24 cellular contexts compared by ENCODE assay signal in genomic region chr1:239882967-239883366, GRCh38.
DNase-seq lines count a peak whose midpoint lies in the region; ATAC-seq and TF ChIP-seq lines count a peak whose summit lies in the region.
"Had no signal": no experiment of that assay in that cellular context is flagged by ENCODE, and none has a peak within 500 bp of the region (broad histone marks: within the 10 kb centered on the region; RNA-seq: fewer than 3 reads in every experiment).

No MANE protein-coding gene starts in this region.

- no peak overlapping the region for H2AFZ ChIP-seq in PC-3 (ENCODE audit: low read length)

- H3K4me2 ChIP-seq in PC-3 (ENCODE audit: low read length) = no peak overlapping the region
- H3K4me2 ChIP-seq: A549, BLaER1 had no signal

- BruUV-seq in PC-3 (replicated peaks; lab: Mats Ljungman, UMichigan) = no TSS peak

- H3K4me3 Mint-ChIP-seq in CD8-positive, alpha-beta T cell = no peak overlapping the region
- H3K4me3 Mint-ChIP-seq: CD4-positive, alpha-beta T cell; CD8-positive, alpha-beta memory T cell had no signal

- no peaks in the 10 kb centered on the region for H3K4me1 Mint-ChIP-seq in CD8-positive, alpha-beta T cell (ENCODE audit: low read depth)
- H3K4me1 Mint-ChIP-seq: CD8-positive, alpha-beta memory T cell had no signal

- H3K9ac ChIP-seq in PC-3 (ENCODE audit: low read length) = no peak overlapping the region
- H3K9ac ChIP-seq: BLaER1 had no signal

- no peaks in the 10 kb centered on the region for H3K9me3 Mint-ChIP-seq in CD8-positive, alpha-beta T cell
- H3K9me3 Mint-ChIP-seq: CD4-positive, alpha-beta T cell; CD8-positive, alpha-beta memory T cell had no signal

- no peak for TF ChIP-seq CTCF in C4-2B (conservative IDR thresholded peaks at IDR 0.05)
- no peak for TF ChIP-seq CTCF in PC-3 (conservative IDR thresholded peaks at IDR 0.05; ENCODE audit: low read depth, low read length)
- TF ChIP-seq CTCF in esophagus muscularis mucosa (IDR thresholded peaks at IDR 0.05) = no peak
- TF ChIP-seq CTCF in brain microvascular endothelial cell (IDR thresholded peaks at IDR 0.05; ENCODE audit: low read depth, low read length, missing control alignments) = no peak
- no peak for TF ChIP-seq CTCF in CD8-positive, alpha-beta T cell (IDR thresholded peaks at IDR 0.05)

- H3K79me2 ChIP-seq in PC-3 (ENCODE audit: low read length) = no peaks in the 10 kb centered on the region

- WGBS in esophagus muscularis mucosa = 94% methylated on average over 4 of the region's 4 CpGs

- ATAC-seq in PC-3 = no peak
- no peak for ATAC-seq in CD8-positive, alpha-beta T cell
- ATAC-seq: A549, GM12878 had no signal

- TF ChIP-seq POLR2A in esophagus muscularis mucosa (IDR thresholded peaks at IDR 0.05; ENCODE audit: low read depth) = no peak

- H3K27me3 ChIP-seq in PC-3 (ENCODE audit: low read length) = no peaks in the 10 kb centered on the region
- H3K27me3 ChIP-seq in esophagus muscularis mucosa = no peaks in the 10 kb centered on the region
- no peaks in the 10 kb centered on the region for H3K27me3 ChIP-seq in brain microvascular endothelial cell (replicated peaks)
- no peaks in the 10 kb centered on the region for H3K27me3 ChIP-seq in CD8-positive, alpha-beta T cell (ENCODE audit: insufficient read depth, low read length)
- H3K27me3 ChIP-seq: BE2C, BLaER1 had no signal

- H3K36me3 ChIP-seq in PC-3 (ENCODE audit: low read depth, low read length) = no peaks in the 10 kb centered on the region
- H3K36me3 ChIP-seq in esophagus muscularis mucosa = no peaks in the 10 kb centered on the region
- no peaks in the 10 kb centered on the region for H3K36me3 ChIP-seq in brain microvascular endothelial cell (replicated peaks)
- no peaks in the 10 kb centered on the region for H3K36me3 ChIP-seq in CD8-positive, alpha-beta T cell (ENCODE audit: insufficient read depth, low read length)
- H3K36me3 ChIP-seq: BE2C, BLaER1 had no signal

- no peaks in the 10 kb centered on the region for H3K36me3 Mint-ChIP-seq in CD8-positive, alpha-beta T cell
- H3K36me3 Mint-ChIP-seq: CD8-positive, alpha-beta memory T cell had no signal

- DNase-seq in NCI-H2227 (lab: John Stamatoyannopoulos, UW; ENCODE audit: unreplicated experiment) = peak; percentile 51
- DNase-seq in PC-3 = peak; percentile 53
- DNase-seq in esophagus muscularis mucosa (ENCODE audit: extremely low spot score) = peak; percentile 8
- no peak for DNase-seq in brain microvascular endothelial cell
- DNase-seq in hypothalamus (lab: John Stamatoyannopoulos, UW) = no peak
- DNase-seq in CD8-positive, alpha-beta T cell = no peak
- no peak for DNase-seq in occipital lobe (lab: John Stamatoyannopoulos, UW)
- DNase-seq: AML-193; BE2C; C1 segment of cervical spinal cord; CD4-positive, alpha-beta T cell; CD8-positive, alpha-beta memory T cell; COR-L47; DMS 273 treated with DMSO at 0.1 percent for 48 hours; DMS153; DMS53; DMS79; DND-41; EL; GDM1 had no signal

- peak overlapping the region; percentile 12; the same call in 1 of the 2 replicates for H3K27ac ChIP-seq in C4-2B
- H3K27ac ChIP-seq in PC-3 (ENCODE audit: low read length) = no peak overlapping the region
- H3K27ac ChIP-seq in esophagus muscularis mucosa (replicated peaks in 1 of 4) = no peak overlapping the region
- no peak overlapping the region for H3K27ac ChIP-seq in brain microvascular endothelial cell
- no peak overlapping the region for H3K27ac ChIP-seq in CD8-positive, alpha-beta T cell (ENCODE audit: low read depth, low read length)
- H3K27ac ChIP-seq: A549, BLaER1 had no signal

- no peaks in the 10 kb centered on the region for H3K9me2 ChIP-seq in PC-3 (replicated peaks; ENCODE audit: low read length)

- no peaks in the 10 kb centered on the region for H3K27me3 Mint-ChIP-seq in CD8-positive, alpha-beta T cell (ENCODE audit: low read depth)
- H3K27me3 Mint-ChIP-seq: CD4-positive, alpha-beta T cell had no signal

- in situ Hi-C loops in brain microvascular endothelial cell (cut with HindIII; ENCODE audit: low pct_ligation_motif_present, low sequenced_read_pairs) = no loop called here

- no peaks in the 10 kb centered on the region for H3K9me3 ChIP-seq in PC-3 (ENCODE audit: low read length)
- no peaks in the 10 kb centered on the region for H3K9me3 ChIP-seq in esophagus muscularis mucosa
- H3K9me3 ChIP-seq in CD8-positive, alpha-beta T cell (ENCODE audit: low read length) = no peaks in the 10 kb centered on the region
- H3K9me3 ChIP-seq: A549, BE2C had no signal

- no peak for TF ChIP-seq EP300 in esophagus muscularis mucosa (IDR thresholded peaks at IDR 0.05)

- no peak overlapping the region for H3K4me3 ChIP-seq in PC-3 (ENCODE audit: low read length)
- no peak overlapping the region for H3K4me3 ChIP-seq in esophagus muscularis mucosa
- H3K4me3 ChIP-seq in brain microvascular endothelial cell (ENCODE audit: low read depth, low read length) = no peak overlapping the region
- no peak overlapping the region for H3K4me3 ChIP-seq in CD8-positive, alpha-beta T cell (ENCODE audit: low read depth, low read length)
- H3K4me3 ChIP-seq: A549, BLaER1, GM12878 had no signal

- intact Hi-C loops in PC-3 (cut with micrococcal nuclease) = no loop called here
- intact Hi-C loops in esophagus muscularis mucosa (cut with DNase I) = no loop called here
- intact Hi-C loops in CD8-positive, alpha-beta T cell (cut with DNase I, micrococcal nuclease) = no loop called here

- POLR2A ChIA-PET in PC-3 (lab: Charles Lee; ENCODE audit: unreplicated experiment) = no interaction called here
- POLR2A ChIA-PET in CD8-positive, alpha-beta T cell (lab: Charles Lee) = no interaction called here

- no peak overlapping the region for H3K27ac Mint-ChIP-seq in CD8-positive, alpha-beta T cell
- H3K27ac Mint-ChIP-seq: CD4-positive, alpha-beta T cell; CD8-positive, alpha-beta memory T cell had no signal

- peaks cover 23% of the 10 kb centered on the region for H3K4me1 ChIP-seq in PC-3 (ENCODE audit: insufficient read depth, low read length)
- H3K4me1 ChIP-seq in esophagus muscularis mucosa = peaks cover 0 to 19% (median 11%) of the 10 kb centered on the region in 4 donors
- H3K4me1 ChIP-seq in CD8-positive, alpha-beta T cell (ENCODE audit: insufficient read depth, low read length) = no peaks in the 10 kb centered on the region

- H3F3A ChIP-seq in PC-3 (ENCODE audit: low read length, unreplicated experiment) = no peaks in the 10 kb centered on the region

- CTCF ChIA-PET in PC-3 (lab: Charles Lee) = no interaction called here
- CTCF ChIA-PET in CD8-positive, alpha-beta T cell (lab: Charles Lee) = no interaction called here

- H4K20me1 ChIP-seq in PC-3 (ENCODE audit: low read length) = no peaks in the 10 kb centered on the region
- H4K20me1 ChIP-seq: BLaER1 had no signal

Comparison
In these comparisons a context has a peak if more than half of its experiments do, and no peak if none do; other contexts are left out.
1. DNase-seq: peak in NCI-H2227 (single experiment), PC-3 (single experiment) and esophagus muscularis mucosa (single experiment); none in brain microvascular endothelial cell (single experiment), hypothalamus (0 of 51), CD8-positive, alpha-beta T cell (0 of 7) and occipital lobe (single experiment).